ENCODE assay signal across 14 cellular contexts in the genomic region with DNA sequence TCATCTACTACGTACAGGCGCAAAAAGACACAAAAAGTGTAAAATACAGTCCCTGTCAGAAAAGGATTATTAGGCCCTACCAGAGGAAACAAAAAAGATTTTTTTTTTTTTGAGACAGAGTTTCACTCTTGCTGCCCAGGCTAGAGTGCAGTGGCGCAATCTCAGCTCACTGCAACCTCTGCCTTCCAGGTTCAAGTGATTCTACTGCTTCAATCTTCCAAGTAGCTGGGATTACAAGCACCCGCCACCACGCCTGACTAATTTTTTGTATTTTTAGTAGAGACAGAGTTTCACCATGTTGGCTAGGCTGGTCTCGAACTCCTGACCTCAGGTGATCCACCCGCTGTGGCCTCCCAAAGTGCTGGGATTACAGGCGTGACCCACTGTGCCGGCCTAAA. TPM values are rescaled to one million over a fixed set of nuclear protein-coding genes. Genes with fewer than 3 reads are reported as not detected.
DNase-seq lines count a peak whose midpoint lies in the region; ATAC-seq and TF ChIP-seq lines count a peak whose summit lies in the region.
"Not testable (repeated sequence)": the region's sequence is repeated elsewhere in the genome, so short reads cannot be mapped to it uniquely, and the experiment has no call there.
"Had no signal": no experiment of that assay in that cellular context is flagged by ENCODE, and none has a peak within 500 bp of the region (broad histone marks: within the 10 kb centered on the region; RNA-seq: fewer than 3 reads in every experiment).

No MANE protein-coding gene starts in this region.

- peaks cover 11 to 70% (median 44%) of the 10 kb centered on the region in 4 donors for H3K4me1 Mint-ChIP-seq in CD4-positive, CD25-positive, alpha-beta regulatory T cell
- H3K4me1 Mint-ChIP-seq in GM23338 = not testable (repeated sequence)
- peaks cover 26% of the 10 kb centered on the region for H3K4me1 Mint-ChIP-seq in activated CD4-positive, alpha-beta T cell treated with anti-CD3 and anti-CD28 coated beads, Interleukin-2, amount 10 ng/mL, durations not matched to agents 7 days and 5 days
- H3K4me1 Mint-ChIP-seq in brain = peaks cover 60% of the 10 kb centered on the region
- peaks cover 31% of the 10 kb centered on the region for H3K4me1 Mint-ChIP-seq in neural progenitor cell

- peaks cover 26% of the 10 kb centered on the region for H3K36me3 ChIP-seq in CD4-positive, CD25-positive, alpha-beta regulatory T cell (ENCODE audit: control insufficient read depth, insufficient read depth, low read length)
- peaks cover 21% of the 10 kb centered on the region for H3K36me3 ChIP-seq in GM23338 (ENCODE audit: insufficient read depth)
- H3K36me3 ChIP-seq in hepatocyte (replicated peaks; ENCODE audit: insufficient read depth, low read depth); neural progenitor cell; smooth muscle cell (ENCODE audit: low read depth): not testable (repeated sequence)
- peaks cover 78% of the 10 kb centered on the region for H3K36me3 ChIP-seq in mesodermal cell (ENCODE audit: control insufficient read depth, insufficient read depth, low read length)

- peaks cover 40% of the 10 kb centered on the region for H3K4me1 ChIP-seq in CD4-positive, CD25-positive, alpha-beta regulatory T cell (ENCODE audit: control insufficient read depth, insufficient read depth, low read length, poor library complexity, severe bottlenecking)
- H3K4me1 ChIP-seq in GM23338 (ENCODE audit: insufficient read depth); mesodermal cell (ENCODE audit: control insufficient read depth, insufficient read depth, low read length, poor library complexity, severe bottlenecking); neural progenitor cell: not testable (repeated sequence)
- H3K4me1 ChIP-seq in hepatocyte (ENCODE audit: insufficient read depth) (peaks cover 18% of the 10 kb centered on the region), smooth muscle cell (ENCODE audit: low read depth) (peaks cover 19% of the 10 kb centered on the region)

- POLR2A ChIA-PET in activated CD4-positive, alpha-beta T cell treated with anti-CD3 and anti-CD28 coated beads, Interleukin-2, amount 10 ng/mL, durations not matched to agents 7 days and 5 days (lab: Charles Lee) = interaction anchor here (0.5 kb wide), 1 partner anchor 38 kb away, joined by 5 read pairs; no protein-coding TSS in a partner anchor

- H3K9me2 ChIP-seq in GM23338 (ENCODE audit: insufficient read depth); hepatocyte (replicated peaks; ENCODE audit: insufficient read depth): not testable (repeated sequence)

- H3K9me3 ChIP-seq in CD4-positive, CD25-positive, alpha-beta regulatory T cell (ENCODE audit: control insufficient read depth in 2 of 2, low read length in 2 of 2); hepatocyte (ENCODE audit: low read depth); mesodermal cell (ENCODE audit: control insufficient read depth, low read length); neural progenitor cell (ENCODE audit: low read depth); smooth muscle cell (replicated peaks; ENCODE audit: low read depth): not testable (repeated sequence)

- not testable (repeated sequence) for H3K9me3 Mint-ChIP-seq in CD4-positive, CD25-positive, alpha-beta regulatory T cell; GM23338; activated CD4-positive, alpha-beta T cell treated with anti-CD3 and anti-CD28 coated beads, Interleukin-2, amount 10 ng/mL, durations not matched to agents 7 days and 5 days; brain; neural progenitor cell

- peaks cover 30% of the 10 kb centered on the region for H4K20me1 ChIP-seq in GM23338 (replicated peaks; ENCODE audit: insufficient read depth)
- peaks cover 22% of the 10 kb centered on the region for H4K20me1 ChIP-seq in hepatocyte (ENCODE audit: insufficient read depth, poor library complexity, severe bottlenecking)
- peaks cover 41% of the 10 kb centered on the region for H4K20me1 ChIP-seq in neural progenitor cell (ENCODE audit: low read depth)
- H4K20me1 ChIP-seq in smooth muscle cell (ENCODE audit: low read depth) = peaks cover 72% of the 10 kb centered on the region

- not testable (repeated sequence) for TF ChIP-seq CTCF in GM23338 (conservative IDR thresholded peaks at IDR 0.05; ENCODE audit: low read depth in 2 of 2); brain (conservative IDR thresholded peaks at IDR 0.05); hepatocyte (IDR thresholded peaks at IDR 0.05; ENCODE audit: poor library complexity); neural progenitor cell (IDR thresholded peaks at IDR 0.05); smooth muscle cell (IDR thresholded peaks at IDR 0.05; ENCODE audit: borderline replicate concordance, insufficient read depth, poor library complexity, severe bottlenecking)

- not testable (repeated sequence) for H2AFZ ChIP-seq in GM23338; hepatocyte; neural progenitor cell (replicated peaks); smooth muscle cell (ENCODE audit: low read depth)

- peak overlapping the region; percentile 3 for H3K4me3 ChIP-seq in CD4-positive, CD25-positive, alpha-beta regulatory T cell (ENCODE audit: low read depth, low read length)
- not testable (repeated sequence) for H3K4me3 ChIP-seq in GM23338; hepatocyte; mesodermal cell (ENCODE audit: extremely low read depth, insufficient read depth, low read length, poor library complexity, severe bottlenecking); neural progenitor cell; smooth muscle cell

- H3K4me2 ChIP-seq in GM23338, smooth muscle cell: not testable (repeated sequence)
- H3K4me2 ChIP-seq in hepatocyte (peak overlapping the region; percentile 39), neural progenitor cell (peak overlapping the region; percentile 37)

- not testable (repeated sequence) for DNase-seq in CD4-positive, CD25-positive, alpha-beta regulatory T cell; GM23338 (ENCODE audit: low spot score); activated CD4-positive, alpha-beta T cell treated with anti-CD3 and anti-CD28 coated beads, Interleukin-2, amount 10 ng/mL, durations not matched to agents 7 days and 5 days; hepatocyte (ENCODE audit: low spot score); neural progenitor cell (ENCODE audit: low spot score); smooth muscle cell (lab: John Stamatoyannopoulos, UW; ENCODE audit: unreplicated experiment)

- not testable (repeated sequence) for H3K27ac ChIP-seq in CD4-positive, CD25-positive, alpha-beta regulatory T cell (ENCODE audit: insufficient read depth, low read length, poor library complexity, severe bottlenecking)
- peak overlapping the region; percentile 84 for H3K27ac ChIP-seq in GM23338 (ENCODE audit: low read depth)
- peak overlapping the region; percentile 22 for H3K27ac ChIP-seq in hepatocyte
- peak overlapping the region; percentile 20 for H3K27ac ChIP-seq in mesodermal cell (ENCODE audit: low read depth, low read length, severe bottlenecking)
- peak overlapping the region; percentile 68 for H3K27ac ChIP-seq in neural progenitor cell
- H3K27ac ChIP-seq in smooth muscle cell (ENCODE audit: low read depth) = peak overlapping the region; percentile 9

- not testable (repeated sequence) for ATAC-seq in CD4-positive, CD25-positive, alpha-beta regulatory T cell (ENCODE audit: low read depth in 2 of 2); GM23338

- H3K4me3 Mint-ChIP-seq in CD4-positive, CD25-positive, alpha-beta regulatory T cell = peak overlapping the region in 2 of 4 donors; percentile 46 to 53
- H3K4me3 Mint-ChIP-seq in GM23338; activated CD4-positive, alpha-beta T cell treated with anti-CD3 and anti-CD28 coated beads, Interleukin-2, amount 10 ng/mL, durations not matched to agents 7 days and 5 days; neural progenitor cell: not testable (repeated sequence)
- H3K4me3 Mint-ChIP-seq in brain = peak overlapping the region in 4 of 5 experiments; percentile 35 to 53 (median 42)

- not testable (repeated sequence) for H3K27me3 Mint-ChIP-seq in CD4-positive, CD25-positive, alpha-beta regulatory T cell; GM23338 (ENCODE audit: insufficient read depth, low read depth, poor library complexity); activated CD4-positive, alpha-beta T cell treated with anti-CD3 and anti-CD28 coated beads, Interleukin-2, amount 10 ng/mL, durations not matched to agents 7 days and 5 days; neural progenitor cell (ENCODE audit: insufficient read depth, low read depth)
- H3K27me3 Mint-ChIP-seq in brain = peaks cover 12% of the 10 kb centered on the region

- CTCF ChIA-PET in activated CD4-positive, alpha-beta T cell treated with anti-CD3 and anti-CD28 coated beads, Interleukin-2, amount 10 ng/mL, durations not matched to agents 7 days and 5 days (lab: Charles Lee) = interaction anchor here (1.9 kb wide), 1 partner anchor 8 kb away, joined by 4 read pairs; no protein-coding TSS in a partner anchor

- not testable (repeated sequence) for H3F3A ChIP-seq in GM23338 (replicated peaks; ENCODE audit: low read depth); neural progenitor cell (ENCODE audit: low read depth); smooth muscle cell (ENCODE audit: low read depth)

- H3K9ac ChIP-seq in neural progenitor cell = peak overlapping the region; percentile 42
- H3K9ac ChIP-seq in smooth muscle cell (ENCODE audit: low read depth) = not testable (repeated sequence)

- H3K27me3 ChIP-seq in CD4-positive, CD25-positive, alpha-beta regulatory T cell (ENCODE audit: control insufficient read depth, insufficient read depth, low read length); GM23338 (ENCODE audit: insufficient read depth); hepatocyte; neural progenitor cell; smooth muscle cell (ENCODE audit: low read depth): not testable (repeated sequence)

- 80% methylated on average over 9 of the region's 9 CpGs for WGBS in hepatocyte (ENCODE audit: low lambda C conversion rate, missing lambda C conversion rate)
- WGBS in mesodermal cell (ENCODE audit: insufficient coverage in 2 of 2), 2 experiments = 83 to 89% methylated on average over 7 of the region's 9 CpGs
- 84% methylated on average over 9 of the region's 9 CpGs for WGBS in smooth muscle cell (ENCODE audit: low lambda C conversion rate)

- H3K27ac Mint-ChIP-seq in CD4-positive, CD25-positive, alpha-beta regulatory T cell = peak overlapping the region in 2 of 3 donors; percentile 59 to 62
- H3K27ac Mint-ChIP-seq in GM23338, neural progenitor cell: not testable (repeated sequence)
- peak overlapping the region; percentile 9 for H3K27ac Mint-ChIP-seq in activated CD4-positive, alpha-beta T cell treated with anti-CD3 and anti-CD28 coated beads, Interleukin-2, amount 10 ng/mL, durations not matched to agents 7 days and 5 days
- peak overlapping the region; percentile 40 to 93 (median 72) for H3K27ac Mint-ChIP-seq in brain

- H3K79me2 ChIP-seq in GM23338 (replicated peaks; ENCODE audit: insufficient read depth) = peaks cover 100% of the 10 kb centered on the region
- H3K79me2 ChIP-seq in hepatocyte = peaks cover 99% of the 10 kb centered on the region
- peaks cover 100% of the 10 kb centered on the region for H3K79me2 ChIP-seq in neural progenitor cell (ENCODE audit: low read depth)
- H3K79me2 ChIP-seq in smooth muscle cell (ENCODE audit: low read depth) = peaks cover 99% of the 10 kb centered on the region

- peaks cover 25% of the 10 kb centered on the region for H3K36me3 Mint-ChIP-seq in CD4-positive, CD25-positive, alpha-beta regulatory T cell
- H3K36me3 Mint-ChIP-seq in GM23338 (ENCODE audit: low read depth) (peaks cover 39% of the 10 kb centered on the region), brain (peaks cover 75% of the 10 kb centered on the region), neural progenitor cell (peaks cover 30% of the 10 kb centered on the region)
- peaks cover 23% of the 10 kb centered on the region for H3K36me3 Mint-ChIP-seq in activated CD4-positive, alpha-beta T cell treated with anti-CD3 and anti-CD28 coated beads, Interleukin-2, amount 10 ng/mL, durations not matched to agents 7 days and 5 days (ENCODE audit: low read depth)

RNA-seq across cellular contexts. Expression of a gene that starts 5.4 kb away (rescaled TPM):
- total RNA-seq in CD4-positive, CD25-positive, alpha-beta regulatory T cell = 61.5 TPM
- polyA plus RNA-seq in CD4-positive, CD25-positive, alpha-beta regulatory T cell = 10 to 100 TPM; 31.6 to 39.6 (median 32.2) TPM
- total RNA-seq in GM23338 (2014; rRNA removed; shearing (Covaris generic)) = 35.5 and 38.4 TPM in 2 replicates
- polyA plus RNA-seq in GM23338 (2016; fragmentation: Nextera tagmentation; extraction: Ambion mirVana) (8.3 and 10.7 TPM in 2 replicates), brain (ENCODE audit: insufficient read depth, low read depth, low replicate concordance) (46.3 TPM), hepatocyte (21.6 and 23.8 TPM in 2 replicates), smooth muscle cell (23.0 and 24.6 TPM in 2 replicates)
- total RNA-seq in activated CD4-positive, alpha-beta T cell treated with anti-CD3 and anti-CD28 coated beads, Interleukin-2, amount 10 ng/mL, durations not matched to agents 7 days and 5 days = 10 to 100 TPM; 35.7 to 38.9 TPM
- total RNA-seq in hepatocyte (32.3 and 32.6 TPM in 2 replicates), neural progenitor cell (ENCODE audit: low replicate concordance) (26.3 and 41.2 TPM in 2 replicates), smooth muscle cell (26.8 and 31.1 TPM in 2 replicates)
- 34.9 TPM for polyA plus RNA-seq in mesodermal cell (2013, experiment 1 of 2)
- polyA plus RNA-seq in mesodermal cell (2013, experiment 2 of 2) = 30.8 TPM

RNA-seq across cellular contexts. Expression of a gene that starts 18.7 kb away (rescaled TPM):
- 0.32 TPM for total RNA-seq in CD4-positive, CD25-positive, alpha-beta regulatory T cell
- polyA plus RNA-seq in CD4-positive, CD25-positive, alpha-beta regulatory T cell = not detected
- total RNA-seq in GM23338 (2014; rRNA removed; shearing (Covaris generic)) = 0.24 TPM in 1 of 2 replicates, not detected in the other
- 0.26 and 0.28 TPM in 2 replicates for polyA plus RNA-seq in GM23338 (2016; fragmentation: Nextera tagmentation; extraction: Ambion mirVana)
- under 1 TPM in 1 of 2 experiments, not detected in 1; 0.08 TPM for total RNA-seq in activated CD4-positive, alpha-beta T cell treated with anti-CD3 and anti-CD28 coated beads, Interleukin-2, amount 10 ng/mL, durations not matched to agents 7 days and 5 days
- not detected for polyA plus RNA-seq in brain (ENCODE audit: insufficient read depth, low read depth, low replicate concordance)
- total RNA-seq in hepatocyte = 0.57 TPM in 1 of 2 replicates, not detected in the other
- polyA plus RNA-seq in hepatocyte = 0.57 and 1.5 TPM in 2 replicates
- polyA plus RNA-seq in mesodermal cell (2013, experiment 1 of 2) = not detected
- not detected for polyA plus RNA-seq in mesodermal cell (2013, experiment 2 of 2)
- total RNA-seq in neural progenitor cell (ENCODE audit: low replicate concordance) = 0.12 TPM in 1 of 2 replicates, not detected in the other
- total RNA-seq in smooth muscle cell = 0.31 and 4.8 TPM in 2 replicates
- polyA plus RNA-seq in smooth muscle cell = 0.84 TPM in 1 of 2 replicates, not detected in the other
- total RNA-seq: A172, Calu3, Daoy, H9 had no signal
- polyA plus RNA-seq: AG04450, CD14-positive monocyte had no signal

RNA-seq across cellular contexts. Expression of a gene that starts 22.1 kb away (rescaled TPM):
- 1.2 TPM for total RNA-seq in CD4-positive, CD25-positive, alpha-beta regulatory T cell
- 1 to 10 TPM in 1 of 4 donors, under 1 TPM in 3; 0.62 to 1.0 (median 0.82) TPM for polyA plus RNA-seq in CD4-positive, CD25-positive, alpha-beta regulatory T cell
- 4.0 and 4.9 TPM in 2 replicates for total RNA-seq in GM23338 (2014; rRNA removed; shearing (Covaris generic))
- 3.7 and 5.0 TPM in 2 replicates for polyA plus RNA-seq in GM23338 (2016; fragmentation: Nextera tagmentation; extraction: Ambion mirVana)
- under 1 TPM; 0.46 to 0.60 TPM for total RNA-seq in activated CD4-positive, alpha-beta T cell treated with anti-CD3 and anti-CD28 coated beads, Interleukin-2, amount 10 ng/mL, durations not matched to agents 7 days and 5 days
- polyA plus RNA-seq in brain (ENCODE audit: insufficient read depth, low read depth, low replicate concordance) = 2.1 TPM
- 4.5 and 5.1 TPM in 2 replicates for total RNA-seq in hepatocyte
- polyA plus RNA-seq in hepatocyte = 5.8 and 6.2 TPM in 2 replicates
- polyA plus RNA-seq in mesodermal cell (2013, experiment 1 of 2) = 17.4 TPM
- 14.4 TPM for polyA plus RNA-seq in mesodermal cell (2013, experiment 2 of 2)
- total RNA-seq in neural progenitor cell (ENCODE audit: low replicate concordance) = 0.84 TPM in 1 of 2 replicates, not detected in the other
- 2.5 and 4.1 TPM in 2 replicates for total RNA-seq in smooth muscle cell
- 7.3 and 8.1 TPM in 2 replicates for polyA plus RNA-seq in smooth muscle cell
- total RNA-seq: Daoy had no signal

RNA-seq across cellular contexts. Expression of a gene that starts 32.8 kb away (rescaled TPM):
- total RNA-seq in CD4-positive, CD25-positive, alpha-beta regulatory T cell = 201 TPM
- polyA plus RNA-seq in CD4-positive, CD25-positive, alpha-beta regulatory T cell = 10 to 100 TPM; 30.6 to 41.8 (median 37.4) TPM
- 0.14 and 0.50 TPM in 2 replicates for total RNA-seq in GM23338 (2014; rRNA removed; shearing (Covaris generic))
- polyA plus RNA-seq in GM23338 (2016; fragmentation: Nextera tagmentation; extraction: Ambion mirVana) (0.40 and 0.50 TPM in 2 replicates), brain (ENCODE audit: insufficient read depth, low read depth, low replicate concordance) (3.4 TPM), hepatocyte (21.6 and 22.2 TPM in 2 replicates), smooth muscle cell (6.6 and 10.3 TPM in 2 replicates)
- total RNA-seq in activated CD4-positive, alpha-beta T cell treated with anti-CD3 and anti-CD28 coated beads, Interleukin-2, amount 10 ng/mL, durations not matched to agents 7 days and 5 days = 100 to 1,000 TPM; 249 to 256 TPM
- total RNA-seq in hepatocyte (10.7 and 14.7 TPM in 2 replicates), neural progenitor cell (ENCODE audit: low replicate concordance) (0.47 and 4.3 TPM in 2 replicates), smooth muscle cell (0.94 and 6.9 TPM in 2 replicates)
- polyA plus RNA-seq in mesodermal cell (2013, experiment 1 of 2) = 4.5 TPM
- polyA plus RNA-seq in mesodermal cell (2013, experiment 2 of 2) = 4.2 TPM

RNA-seq across cellular contexts. Expression of a gene that starts 57.2 kb away (rescaled TPM):
- total RNA-seq in CD4-positive, CD25-positive, alpha-beta regulatory T cell = 32.1 TPM
- 10 to 100 TPM; 14.7 to 29.7 (median 16.9) TPM for polyA plus RNA-seq in CD4-positive, CD25-positive, alpha-beta regulatory T cell
- 29.4 and 36.1 TPM in 2 replicates for total RNA-seq in GM23338 (2014; rRNA removed; shearing (Covaris generic))
- 7.8 and 10.2 TPM in 2 replicates for polyA plus RNA-seq in GM23338 (2016; fragmentation: Nextera tagmentation; extraction: Ambion mirVana)
- 10 to 100 TPM; 36.5 to 46.0 TPM for total RNA-seq in activated CD4-positive, alpha-beta T cell treated with anti-CD3 and anti-CD28 coated beads, Interleukin-2, amount 10 ng/mL, durations not matched to agents 7 days and 5 days
- polyA plus RNA-seq in brain (ENCODE audit: insufficient read depth, low read depth, low replicate concordance) = 10.8 TPM
- 24.3 and 31.5 TPM in 2 replicates for total RNA-seq in hepatocyte
- 41.0 and 48.7 TPM in 2 replicates for polyA plus RNA-seq in hepatocyte
- polyA plus RNA-seq in mesodermal cell (2013, experiment 1 of 2) = 19.8 TPM
- polyA plus RNA-seq in mesodermal cell (2013, experiment 2 of 2) = 18.3 TPM
- 10.6 and 18.8 TPM in 2 replicates for total RNA-seq in neural progenitor cell (ENCODE audit: low replicate concordance)
- total RNA-seq in smooth muscle cell = 21.1 and 21.3 TPM in 2 replicates
- polyA plus RNA-seq in smooth muscle cell = 68.3 and 74.8 TPM in 2 replicates
